In genomic region chr1:156805766-156806511, GRCh38 we compare ENCODE assay signal across 9 cellular contexts. TPM values are rescaled to one million over a fixed set of nuclear protein-coding genes. Genes with fewer than 3 reads are reported as not detected.
A peak's percentile ranks its signal among the peaks of the same experiment; 100 is the strongest.
DNase-seq lines count a peak whose midpoint lies in the region; ATAC-seq and TF ChIP-seq lines count a peak whose summit lies in the region.
"Had no signal": no experiment of that assay in that cellular context is flagged by ENCODE, and none has a peak within 500 bp of the region (broad histone marks: within the 10 kb centered on the region; RNA-seq: fewer than 3 reads in every experiment).

No MANE protein-coding gene starts in this region.

- DNase-seq in Right ventricle myocardium superior (peak; percentile 68), cardiac septum (ENCODE audit: low spot score) (no peak), fibroblast of villous mesenchyme (ENCODE audit: low read depth) (peak; percentile 98), GM20000 (ENCODE audit: low spot score) (no peak), left lung (no peak), NCI-H510A (lab: John Stamatoyannopoulos, UW) (no peak)
- DNase-seq: DND-41, upper lobe of left lung had no signal

- H3K27ac ChIP-seq in left lung, result no peak overlapping the region
- H3K27ac ChIP-seq: upper lobe of left lung had no signal

- H3K27me3 ChIP-seq in left lung, result no peaks in the 10 kb centered on the region
- H3K27me3 ChIP-seq: adrenal gland, upper lobe of left lung had no signal

- H3K9me3 ChIP-seq in left lung, result no peaks in the 10 kb centered on the region
- H3K9me3 ChIP-seq: adrenal gland, upper lobe of left lung had no signal

- H3K4me1 ChIP-seq in left lung, result peaks cover 0 to 7% of the 10 kb centered on the region in 2 donors

- H3K4me3 ChIP-seq in fibroblast of villous mesenchyme (ENCODE audit: low read depth, low read length) (no peak overlapping the region), left lung (no peak overlapping the region)
- H3K4me3 ChIP-seq: adrenal gland, upper lobe of left lung had no signal

- peak; percentile 54 for ATAC-seq in Right ventricle myocardium superior (ENCODE audit: poor library complexity)
- ATAC-seq in left lung, result no peak

- H3K36me3 ChIP-seq in left lung, result peaks cover 0 to 18% of the 10 kb centered on the region in 2 donors

- intact Hi-C loops in Right ventricle myocardium superior (cut with DNase I) (no loop called here), cardiac septum (cut with DNase I) (no loop called here), left lung (cut with DNase I) (no loop called here)

- no peak for TF ChIP-seq CTCF in fibroblast of villous mesenchyme (IDR thresholded peaks at IDR 0.05; ENCODE audit: insufficient read depth, low read depth, low read length)
- TF ChIP-seq CTCF in GM20000 (IDR thresholded peaks at IDR 0.05; ENCODE audit: extremely low read depth, missing control alignments), result no peak
- TF ChIP-seq CTCF in left lung (IDR thresholded peaks at IDR 0.05), result no peak

RNA-seq across cellular contexts. Expression of gene SH2D2A, which starts 10.7 kb away (rescaled TPM):
- 1.1 TPM for total RNA-seq in Right ventricle myocardium superior
- total RNA-seq in cardiac septum, result 1.4 TPM
- not detected in 2 replicates for total RNA-seq in fibroblast of villous mesenchyme
- total RNA-seq in left lung, result 1 to 10 TPM; 1.7 to 4.4 TPM

RNA-seq across cellular contexts. Expression of gene PRCC, which starts 38.6 kb away (rescaled TPM):
- total RNA-seq in Right ventricle myocardium superior, result 39.4 TPM
- 44.5 TPM for total RNA-seq in cardiac septum
- 19.0 TPM in 2 replicates for total RNA-seq in fibroblast of villous mesenchyme
- total RNA-seq in left lung, result 10 to 100 TPM; 40.7 to 56.2 TPM

RNA-seq across cellular contexts. Expression of gene INSRR, which starts 53.0 kb away (rescaled TPM):
- total RNA-seq in Right ventricle myocardium superior (0.40 TPM), cardiac septum (0.24 TPM), fibroblast of villous mesenchyme (not detected in 2 replicates), left lung (not detected)

RNA-seq across cellular contexts. Expression of gene HDGF, which starts 54.5 kb away (rescaled TPM):
- total RNA-seq in Right ventricle myocardium superior, result 185 TPM
- total RNA-seq in cardiac septum, result 131 TPM
- total RNA-seq in fibroblast of villous mesenchyme, result 196 and 197 TPM in 2 replicates
- 100 to 1,000 TPM; 139 to 207 TPM for total RNA-seq in left lung

RNA-seq across cellular contexts. Expression of gene NTRK1, which starts 54.7 kb away (rescaled TPM):
- total RNA-seq in Right ventricle myocardium superior (2.5 TPM), cardiac septum (1.4 TPM), fibroblast of villous mesenchyme (not detected in 2 replicates), left lung (under 1 TPM; 0.47 to 0.97 TPM)

Comparison
In these comparisons a context has a peak if more than half of its experiments do, and no peak if none do; other contexts are left out.
1. DNase-seq: peak in Right ventricle myocardium superior (single experiment) and fibroblast of villous mesenchyme (single experiment); none in cardiac septum (single experiment), GM20000 (single experiment), left lung (0 of 2) and NCI-H510A (single experiment).